Comparison of ENCODE assay signal across 18 cellular contexts in genomic region chr3:165622356-165622755, GRCh38.
DNase-seq lines count a peak whose midpoint lies in the region; ATAC-seq and TF ChIP-seq lines count a peak whose summit lies in the region.
"Had no signal": no experiment of that assay in that cellular context is flagged by ENCODE, and none has a peak within 500 bp of the region (broad histone marks: within the 10 kb centered on the region; RNA-seq: fewer than 3 reads in every experiment).

No MANE protein-coding gene starts in this region.

- no peak overlapping the region for H2AK5ac ChIP-seq in H9 (ENCODE audit: insufficient read length, low read length)

- no peak overlapping the region for H3T11ph ChIP-seq in H9 (ENCODE audit: low read length)

- H3K4me3 ChIP-seq in DND-41 (ENCODE audit: low read depth in 1 of 2, low read length in 2 of 2) (no peak overlapping the region), retinal pigment epithelial cell (ENCODE audit: low read length) (no peak overlapping the region)
- no peak overlapping the region for H3K4me3 ChIP-seq in CD8-positive, alpha-beta T cell (ENCODE audit: low read depth, low read length)
- H3K4me3 ChIP-seq: A549 had no signal

- no peak overlapping the region for H3K27ac ChIP-seq in DND-41 (ENCODE audit: low read length)
- H3K27ac ChIP-seq in H9 (ENCODE audit: insufficient read length, low read depth, low read length) = no peak overlapping the region
- no peak overlapping the region for H3K27ac ChIP-seq in CD8-positive, alpha-beta T cell (ENCODE audit: low read depth, low read length)
- H3K27ac ChIP-seq: A549 had no signal

- H4K91ac ChIP-seq in H9 (ENCODE audit: insufficient read length, low read depth, low read length) = no peak overlapping the region

- no peak overlapping the region for H3K56ac ChIP-seq in H9 (ENCODE audit: insufficient read length, low read depth, low read length)

- H3K9me3 ChIP-seq in DND-41 (ENCODE audit: insufficient read depth, low read length, severe bottlenecking) = no peaks in the 10 kb centered on the region
- peaks cover 7% of the 10 kb centered on the region for H3K9me3 ChIP-seq in H9 (ENCODE audit: control insufficient read depth, low read depth, low read length)
- H3K9me3 ChIP-seq in CD8-positive, alpha-beta T cell (ENCODE audit: low read length) = no peaks in the 10 kb centered on the region
- H3K9me3 ChIP-seq: A549, SK-N-SH had no signal

- no peak overlapping the region for H2BK120ac ChIP-seq in H9 (ENCODE audit: low read depth, low read length, poor library complexity, severe bottlenecking)

- TF ChIP-seq CTCF in DND-41 (IDR thresholded peaks at IDR 0.05; ENCODE audit: borderline replicate concordance, extremely low read depth, low read length, poor library complexity, severe bottlenecking) = peak; percentile 10
- peak; percentile 13; the same call in 1 of the 3 replicates for TF ChIP-seq CTCF in H9 (conservative IDR thresholded peaks at IDR 0.05)
- peak; percentile 9 for TF ChIP-seq CTCF in retinal pigment epithelial cell (conservative IDR thresholded peaks at IDR 0.05; ENCODE audit: low read depth, low read length)
- no peak for TF ChIP-seq CTCF in CD8-positive, alpha-beta T cell (IDR thresholded peaks at IDR 0.05)

- no peaks in the 10 kb centered on the region for H3K27me3 Mint-ChIP-seq in H9 (ENCODE audit: low read depth)
- H3K27me3 Mint-ChIP-seq in CD8-positive, alpha-beta T cell (ENCODE audit: low read depth) = no peaks in the 10 kb centered on the region

- DNase-seq in DND-41 (no peak), H9 (no peak), SK-MEL-5 (ENCODE audit: low read depth, low spot score) (peak; percentile 13), retinal pigment epithelial cell (ENCODE audit: low read depth) (no peak), NCI-H524 (lab: John Stamatoyannopoulos, UW) (no peak)
- no peak for DNase-seq in activated CD4-positive, alpha-beta T cell treated with anti-CD3 and anti-CD28 coated beads for 1 hour
- no peak for DNase-seq in CD8-positive, alpha-beta T cell
- DNase-seq: DMS153, KBM-7, NCI-H2029, NCI-H446 treated with DMSO at 0.1 percent for 48 hours, NCI-H526 treated with DMSO at 0.1 percent for 48 hours, SIG-M5, SK-N-SH, SW 1271 had no signal

- in situ Hi-C loops in SK-MEL-5 (cut with HindIII; ENCODE audit: low pct_unique_long_range_greater_than_20kb, low sequenced_read_pairs) = no loop called here

- no peak overlapping the region for H2BK15ac ChIP-seq in H9 (ENCODE audit: low read depth, low read length)

- H3K4ac ChIP-seq in H9 (ENCODE audit: low read depth, low read length) = no peak overlapping the region

- H3K9me3 Mint-ChIP-seq in H9 = peaks cover 0 to 18% of the 10 kb centered on the region in 2 experiments; a peak in 3 of 5 replicates
- peaks cover 17% of the 10 kb centered on the region for H3K9me3 Mint-ChIP-seq in CD8-positive, alpha-beta T cell

- H4K20me1 ChIP-seq in DND-41 (ENCODE audit: insufficient read depth, low read length) (no peaks in the 10 kb centered on the region), H9 (ENCODE audit: control insufficient read depth, insufficient read depth, insufficient read length) (no peaks in the 10 kb centered on the region)

- H3K4me3 Mint-ChIP-seq in H9 = no peak overlapping the region
- H3K4me3 Mint-ChIP-seq in CD8-positive, alpha-beta T cell = no peak overlapping the region
- H3K4me3 Mint-ChIP-seq: CD14-positive monocyte; T-helper 1 cell treated with Interleukin-12 subunit alpha and Interleukin-12 subunit beta and Interleukin-4 antibody, amounts not matched to agents 30 μg/mL and 1 μg/mL, for 36 hours had no signal

- H2AFZ ChIP-seq in DND-41 (ENCODE audit: low read depth, low read length) (no peak overlapping the region), H9 (ENCODE audit: low read length) (no peak overlapping the region)

- no CpG with 5 or more reads among the region's 2 CpGs for WGBS in H9 (ENCODE audit: extremely low coverage, insufficient read length, low lambda C conversion rate)

- H3K4me2 ChIP-seq in DND-41 (ENCODE audit: insufficient read depth, low read length) (no peak overlapping the region), H9 (ENCODE audit: insufficient read depth, insufficient read length, low read length) (no peak overlapping the region)
- H3K4me2 ChIP-seq: A549, SK-N-SH had no signal

- H3K36me3 ChIP-seq in DND-41 (ENCODE audit: insufficient read depth, low read length) = no peaks in the 10 kb centered on the region
- H3K36me3 ChIP-seq in CD8-positive, alpha-beta T cell (ENCODE audit: insufficient read depth, low read length) = no peaks in the 10 kb centered on the region

- no peak overlapping the region for H3K23ac ChIP-seq in H9 (ENCODE audit: insufficient read length, low read depth, low read length)

- H3K36me3 Mint-ChIP-seq in H9 (ENCODE audit: insufficient read depth in 1 of 3, low read depth in 3 of 3) = no peaks in the 10 kb centered on the region; a peak in 3 of 7 replicates
- no peaks in the 10 kb centered on the region for H3K36me3 Mint-ChIP-seq in CD8-positive, alpha-beta T cell
- H3K36me3 Mint-ChIP-seq: CD14-positive monocyte had no signal

- H4K8ac ChIP-seq in H9 (replicated peaks; ENCODE audit: insufficient read length, low read depth, low read length) = no peak overlapping the region

- intact Hi-C loops in CD8-positive, alpha-beta T cell (cut with DNase I, micrococcal nuclease) = no loop called here

- no peak for ATAC-seq in DND-41 (ENCODE audit: insufficient read depth, low read depth)
- no peak for ATAC-seq in CD8-positive, alpha-beta T cell
- ATAC-seq: A549 had no signal

- H2BK12ac ChIP-seq in H9 (ENCODE audit: insufficient read length, low read depth, low read length) = no peak overlapping the region

- H3K4me1 Mint-ChIP-seq in H9 = peaks cover 0 to 3% of the 10 kb centered on the region in 2 experiments; a peak in 1 of 4 replicates
- H3K4me1 Mint-ChIP-seq in CD8-positive, alpha-beta T cell (ENCODE audit: low read depth) = no peaks in the 10 kb centered on the region
- H3K4me1 Mint-ChIP-seq: CD14-positive monocyte had no signal

- POLR2A ChIA-PET in CD8-positive, alpha-beta T cell (lab: Charles Lee) = interaction anchor here (0.6 kb wide), 1 partner anchor 277 kb away, joined by 5 read pairs; no protein-coding TSS in a partner anchor

- H2BK20ac ChIP-seq in H9 (ENCODE audit: low read depth, low read length, poor library complexity, severe bottlenecking) = no peak overlapping the region

- CTCF ChIA-PET in CD8-positive, alpha-beta T cell (lab: Charles Lee) = no interaction called here

- H3K9ac ChIP-seq in DND-41 (ENCODE audit: low read depth, low read length) = no peak overlapping the region
- H3K9ac ChIP-seq in H9 (ENCODE audit: extremely low read depth, insufficient read length, low read length) = no peak overlapping the region
- H3K9ac ChIP-seq: SK-N-SH had no signal

- no peak overlapping the region for H4K5ac ChIP-seq in H9 (ENCODE audit: insufficient read length, low read depth, low read length)

- no peak overlapping the region for H3K14ac ChIP-seq in H9 (ENCODE audit: insufficient read depth, low read length)

- H3K79me1 ChIP-seq in H9 (ENCODE audit: insufficient read depth, low read depth, low read length, poor library complexity, severe bottlenecking) = no peaks in the 10 kb centered on the region

- H3K4me1 ChIP-seq in DND-41 (ENCODE audit: insufficient read depth, low read length) (no peaks in the 10 kb centered on the region), H9 (ENCODE audit: insufficient read depth, low read length) (no peaks in the 10 kb centered on the region)
- no peaks in the 10 kb centered on the region for H3K4me1 ChIP-seq in CD8-positive, alpha-beta T cell (ENCODE audit: insufficient read depth, low read length)
- H3K4me1 ChIP-seq: A549 had no signal

- H3K27ac Mint-ChIP-seq in H9 = no peak overlapping the region
- H3K27ac Mint-ChIP-seq in CD8-positive, alpha-beta T cell = no peak overlapping the region
- H3K27ac Mint-ChIP-seq: CD14-positive monocyte; T-helper 1 cell treated with Interleukin-12 subunit alpha and Interleukin-12 subunit beta and Interleukin-4 antibody, amounts not matched to agents 30 μg/mL and 1 μg/mL, for 36 hours had no signal

- H2BK5ac ChIP-seq in H9 (ENCODE audit: insufficient read length, low read length) = no peak overlapping the region

- H3K18ac ChIP-seq in H9 (ENCODE audit: insufficient read length, low read depth, low read length) = no peak overlapping the region

- H3K79me2 ChIP-seq in DND-41 (ENCODE audit: insufficient read depth, low read length) = no peaks in the 10 kb centered on the region
- no peaks in the 10 kb centered on the region for H3K79me2 ChIP-seq in H9 (ENCODE audit: insufficient read depth, low read length)

- H3K23me2 ChIP-seq in H9 (ENCODE audit: insufficient read length, low read depth, low read length, poor library complexity, severe bottlenecking) = no peaks in the 10 kb centered on the region

- H3K27me3 ChIP-seq in DND-41 (ENCODE audit: insufficient read depth, low read length, poor library complexity) (no peaks in the 10 kb centered on the region), H9 (ENCODE audit: insufficient read depth, low read length) (no peaks in the 10 kb centered on the region)
- no peaks in the 10 kb centered on the region for H3K27me3 ChIP-seq in CD8-positive, alpha-beta T cell (ENCODE audit: insufficient read depth, low read length)
